Comparison of ENCODE assay signal across 18 cellular contexts in the genomic region with DNA sequence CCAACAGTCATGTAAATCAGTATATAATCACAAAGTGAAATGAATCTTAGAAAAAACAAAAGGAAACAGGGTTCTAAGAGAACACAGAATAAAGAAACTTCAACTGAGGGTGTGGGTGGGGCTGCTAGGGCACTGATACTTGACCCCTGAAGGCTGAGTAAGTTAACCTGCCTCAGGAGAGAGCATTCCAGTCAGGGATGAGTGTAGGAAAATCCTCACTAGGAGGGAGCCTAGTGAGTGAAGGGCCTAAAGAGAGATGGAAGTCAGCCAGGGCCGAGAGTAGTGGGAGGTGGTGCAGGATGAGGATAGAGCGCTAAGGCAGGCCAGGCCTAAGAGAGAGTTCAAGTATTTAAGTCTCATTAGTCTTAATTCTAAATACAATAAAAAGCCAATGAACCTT.
"Had no signal": no experiment of that assay in that cellular context is flagged by ENCODE, and none has a peak within 500 bp of the region (broad histone marks: within the 10 kb centered on the region; RNA-seq: fewer than 3 reads in every experiment).

No MANE protein-coding gene starts in this region.

- DNase-seq: KBM-7, MV-4-11, NCI-H1048, NCI-H1105, NCI-H1417, NCI-H1436 treated with DMSO at 0.1 percent for 48 hours, NCI-H1694, NCI-H187 treated with DMSO at 0.1 percent for 48 hours, NCI-H2029 treated with DMSO at 0.1 percent for 48 hours, NCI-H2171, NCI-H345, NCI-H446 treated with DMSO at 0.1 percent for 48 hours, NCI-H510A treated with DMSO at 0.1 percent for 48 hours, NCI-H526 treated with DMSO at 0.1 percent for 48 hours, NCI-H774, Right ventricle myocardium superior, RPMI8226, SIG-M5 had no signal
